In genomic region chr3:18778602-18779001, GRCh38 we compare ENCODE assay signal across 15 cellular contexts.
"Had no signal": no experiment of that assay in that cellular context is flagged by ENCODE, and none has a peak within 500 bp of the region (broad histone marks: within the 10 kb centered on the region; RNA-seq: fewer than 3 reads in every experiment).

No MANE protein-coding gene starts in this region.

- H3K36me3 ChIP-seq: ascending aorta, esophagus muscularis mucosa, lower lobe of right lung, neutrophil, tibial nerve had no signal

- H3K27ac ChIP-seq: ascending aorta, esophagus muscularis mucosa, foreskin keratinocyte, lower lobe of right lung, neutrophil, SK-N-MC, tibial nerve had no signal

- H3K36me3 Mint-ChIP-seq: mesothelial cell of epicardium had no signal

- H3K4me3 ChIP-seq: ascending aorta, esophagus muscularis mucosa, lower lobe of right lung, SK-N-MC, tibial nerve had no signal

- DNase-seq: activated CD4-positive, alpha-beta memory T cell treated with anti-CD3 and anti-CD28 coated beads, Interleukin-2, amount 10 ng/mL, durations not matched to agents 7 days and 5 days; activated CD4-positive, CD25-positive, alpha-beta regulatory T cell; foreskin keratinocyte; head of caudate nucleus; left cardiac atrium; lower lobe of right lung; retina; stimulated activated CD4-positive, alpha-beta T cell treated with anti-CD3 and anti-CD28 coated beads, Interleukin-4, amount 100 ng/mL, for 1 hour had no signal

- H3K4me3 Mint-ChIP-seq: activated CD4-positive, alpha-beta memory T cell treated with anti-CD3 and anti-CD28 coated beads, Interleukin-2, amount 10 ng/mL, durations not matched to agents 7 days and 5 days; mesothelial cell of epicardium had no signal

- H3K27me3 ChIP-seq: ascending aorta, esophagus muscularis mucosa, foreskin keratinocyte, neutrophil, tibial nerve had no signal

- H3K27ac Mint-ChIP-seq: activated CD4-positive, alpha-beta memory T cell treated with anti-CD3 and anti-CD28 coated beads, Interleukin-2, amount 10 ng/mL, durations not matched to agents 7 days and 5 days; mesothelial cell of epicardium had no signal

- H3K4me1 Mint-ChIP-seq: mesothelial cell of epicardium had no signal

- H3K4me1 ChIP-seq: ascending aorta, esophagus muscularis mucosa, foreskin keratinocyte, lower lobe of right lung, tibial nerve had no signal

- H3K9me3 ChIP-seq: ascending aorta, esophagus muscularis mucosa, lower lobe of right lung, neutrophil, tibial nerve had no signal

- H3K9me3 Mint-ChIP-seq: activated CD4-positive, alpha-beta memory T cell treated with anti-CD3 and anti-CD28 coated beads, Interleukin-2, amount 10 ng/mL, durations not matched to agents 7 days and 5 days; mesothelial cell of epicardium had no signal

- H3K27me3 Mint-ChIP-seq: activated CD4-positive, alpha-beta memory T cell treated with anti-CD3 and anti-CD28 coated beads, Interleukin-2, amount 10 ng/mL, durations not matched to agents 7 days and 5 days had no signal

- ATAC-seq: foreskin keratinocyte, left cardiac atrium, lower lobe of right lung, Right ventricle myocardium inferior had no signal
